In the genomic region with DNA sequence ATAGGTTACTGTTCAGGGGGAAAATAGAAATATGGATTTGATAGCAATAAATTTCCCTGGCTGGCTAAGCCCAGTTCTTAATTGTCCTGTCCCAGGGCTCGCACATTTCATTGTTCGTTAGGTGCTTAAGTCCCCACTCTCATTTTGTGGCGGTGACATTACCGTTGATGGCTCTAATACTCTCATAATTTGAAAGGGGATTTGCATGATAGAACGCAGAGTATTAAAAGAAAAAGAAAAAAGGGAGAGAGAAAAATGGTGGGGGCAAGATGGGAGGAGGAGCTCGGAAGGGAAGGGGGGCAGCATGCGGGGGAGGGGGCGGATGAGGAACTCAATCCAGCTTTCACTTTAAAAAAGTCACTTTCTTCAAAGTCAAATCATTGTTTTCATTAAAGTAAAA, we compare ENCODE assay signal across 19 cellular contexts.
"Had no signal": no experiment of that assay in that cellular context is flagged by ENCODE, and none has a peak within 500 bp of the region (broad histone marks: within the 10 kb centered on the region; RNA-seq: fewer than 3 reads in every experiment).

No MANE protein-coding gene starts in this region.

- H3K27ac Mint-ChIP-seq: type B pancreatic cell had no signal

- ATAC-seq: left ventricle myocardium superior; lower lobe of right lung; natural killer cell treated with Interleukin-12 subunit alpha and Interleukin-12 subunit beta and Interleukin-15 and Interleukin-18, amount 100 ng/mL, for 72 hours had no signal

- FAIRE-seq: colon, keratinocyte had no signal

- H3K9me3 Mint-ChIP-seq: natural killer cell treated with Interleukin-12 subunit alpha and Interleukin-12 subunit beta and Interleukin-15 and Interleukin-18, amount 100 ng/mL, for 72 hours; type B pancreatic cell had no signal

- DNase-seq: effector CD4-positive, alpha-beta T cell; gastrocnemius medialis; head of caudate nucleus; left ventricle myocardium superior; lower lobe of right lung; nucleus accumbens; stimulated activated CD4-positive, alpha-beta T cell treated with anti-CD3 and anti-CD28 coated beads, Interleukin-12 subunit alpha, Interleukin-12 subunit beta, amount 100 ng/mL, for 4 hours; stimulated activated CD4-positive, alpha-beta T cell treated with anti-CD3 and anti-CD28 coated beads, Interleukin-1b, Interleukin-23, amount 100 ng/mL, for 48 hours; stimulated activated CD4-positive, alpha-beta T cell treated with anti-CD3 and anti-CD28 coated beads, Interleukin-4, amount 100 ng/mL, for 1 hour; stimulated activated CD8-positive, alpha-beta memory T cell treated with anti-CD3 and anti-CD28 coated beads, Interleukin-4, amount 100 ng/mL, for 48 hours; stimulated activated naive CD4-positive, alpha-beta T cell treated with Interleukin-2 at 50 U/mL for 16 hours; stomach; substantia nigra; testis; tibial artery had no signal

- H3K4me3 Mint-ChIP-seq: natural killer cell treated with Interleukin-12 subunit alpha and Interleukin-12 subunit beta and Interleukin-15 and Interleukin-18, amount 100 ng/mL, for 72 hours; type B pancreatic cell had no signal

- H3K36me3 Mint-ChIP-seq: natural killer cell treated with Interleukin-12 subunit alpha and Interleukin-12 subunit beta and Interleukin-15 and Interleukin-18, amount 100 ng/mL, for 72 hours; type B pancreatic cell had no signal
